ENCODE assay signal across 28 cellular contexts in the genomic region with DNA sequence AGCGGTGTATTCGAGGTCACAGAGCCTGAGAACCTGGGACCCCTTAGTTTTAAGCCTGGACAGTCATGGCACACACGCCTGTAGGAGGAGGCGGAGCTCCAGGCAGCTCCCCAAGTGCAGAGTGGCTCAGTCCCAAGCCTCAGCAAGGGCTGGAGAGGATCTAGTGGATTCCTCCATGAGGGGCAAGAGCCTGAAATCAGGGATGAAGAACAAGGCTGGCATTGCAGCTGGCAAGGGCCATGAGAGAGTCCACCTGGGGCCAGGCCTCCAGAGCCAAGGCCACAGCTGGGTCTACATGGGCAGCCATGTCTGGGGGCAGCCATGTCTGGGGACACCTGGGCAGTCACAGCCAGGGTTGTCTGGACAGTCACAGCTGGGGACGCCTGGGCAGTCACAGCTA. TPM values are rescaled to one million over a fixed set of nuclear protein-coding genes. Genes with fewer than 3 reads are reported as not detected.
DNase-seq lines count a peak whose midpoint lies in the region; ATAC-seq and TF ChIP-seq lines count a peak whose summit lies in the region.
"Had no signal": no experiment of that assay in that cellular context is flagged by ENCODE, and none has a peak within 500 bp of the region (broad histone marks: within the 10 kb centered on the region; RNA-seq: fewer than 3 reads in every experiment).

No MANE protein-coding gene starts in this region.

- TF ChIP-seq CTCF in osteoblast (IDR thresholded peaks at IDR 0.05; ENCODE audit: extremely low read depth, low read depth, low read length) (no peak), omental fat pad (IDR thresholded peaks at IDR 0.05) (no peak)

- H3K9me3 ChIP-seq in BLaER1 treated with 17β-estradiol and CSF1 and Interleukin-3, amounts not matched to agents 10 nM and 100 nM (replicated peaks in 1 of 11) = no peaks in the 10 kb centered on the region
- H3K9me3 ChIP-seq in mesodermal cell (ENCODE audit: control insufficient read depth, low read length) (no peaks in the 10 kb centered on the region), osteoblast (ENCODE audit: low read depth, low read length) (no peaks in the 10 kb centered on the region)
- H3K9me3 ChIP-seq: SJSA1 had no signal

- peak overlapping the region; percentile 82 to 98 (median 89) for H3K4me2 ChIP-seq in BLaER1 treated with 17β-estradiol and CSF1 and Interleukin-3, amounts not matched to agents 10 nM and 100 nM
- H3K4me2 ChIP-seq in osteoblast (ENCODE audit: insufficient read depth, low read length) = no peak overlapping the region
- H3K4me2 ChIP-seq: KMS-11, PC-9 had no signal

- no peaks in the 10 kb centered on the region; a peak in 1 of 22 replicates for H4K20me1 ChIP-seq in BLaER1 treated with 17β-estradiol and CSF1 and Interleukin-3, amounts not matched to agents 10 nM and 100 nM
- H4K20me1 ChIP-seq in osteoblast (ENCODE audit: insufficient read depth, low read length) = no peaks in the 10 kb centered on the region

- no peaks in the 10 kb centered on the region for H3K36me3 ChIP-seq in BLaER1 treated with 17β-estradiol and CSF1 and Interleukin-3, amounts not matched to agents 10 nM and 100 nM
- H3K36me3 ChIP-seq in mesodermal cell (ENCODE audit: control insufficient read depth, insufficient read depth, low read length) (peaks cover 59% of the 10 kb centered on the region), osteoblast (ENCODE audit: insufficient read depth, low read length) (no peaks in the 10 kb centered on the region)
- H3K36me3 ChIP-seq: SJSA1 had no signal

- peak; percentile 92 for DNase-seq in osteoblast (ENCODE audit: insufficient read length, low spot score, missing footprints)
- no peak for DNase-seq in middle frontal gyrus (ENCODE audit: extremely low spot score, low spot score)
- no peak for DNase-seq in omental fat pad (ENCODE audit: low spot score)
- no peak for DNase-seq in left colon
- DNase-seq: CD4-positive, alpha-beta memory T cell; COR-L47; DMS53; H7; HFFc6; MM.1S; NCI-H2029; NCI-H446 treated with DMSO at 0.1 percent for 48 hours; NCI-H526; PC-9 had no signal

- no peaks in the 10 kb centered on the region for H3K79me2 ChIP-seq in osteoblast (ENCODE audit: insufficient read depth, low read length)

- H3K9ac ChIP-seq in BLaER1 treated with 17β-estradiol and CSF1 and Interleukin-3, amounts not matched to agents 10 nM and 100 nM = peak overlapping the region in 9 of 11 experiments; percentile 70 to 88 (median 77); a peak in 16 of 22 replicates
- H3K9ac ChIP-seq: KMS-11 had no signal

- H3K27me3 ChIP-seq in BLaER1 treated with 17β-estradiol and CSF1 and Interleukin-3, amounts not matched to agents 10 nM and 100 nM = peaks cover 0 to 18% (median 0%) of the 10 kb centered on the region in 11 experiments; a peak in 3 of 22 replicates
- no peaks in the 10 kb centered on the region for H3K27me3 ChIP-seq in osteoblast (ENCODE audit: insufficient read depth, low read length)
- H3K27me3 ChIP-seq: SJSA1 had no signal

- H3K4me3 ChIP-seq in BLaER1 treated with 17β-estradiol and CSF1 and Interleukin-3, amounts not matched to agents 10 nM and 100 nM = no peak overlapping the region; a peak in 2 of 20 replicates
- no peak overlapping the region for H3K4me3 ChIP-seq in mesodermal cell (ENCODE audit: extremely low read depth, insufficient read depth, low read length, poor library complexity, severe bottlenecking)
- no peak overlapping the region for H3K4me3 ChIP-seq in osteoblast (ENCODE audit: insufficient read depth, low read length)
- H3K4me3 ChIP-seq: PC-9, SJSA1 had no signal

- H2AFZ ChIP-seq in osteoblast (ENCODE audit: low read length) = no peak overlapping the region
- H2AFZ ChIP-seq: PC-9 had no signal

- peaks cover 55 to 85% (median 68%) of the 10 kb centered on the region in 10 experiments for H3K4me1 ChIP-seq in BLaER1 treated with 17β-estradiol and CSF1 and Interleukin-3, amounts not matched to agents 10 nM and 100 nM
- H3K4me1 ChIP-seq in mesodermal cell (ENCODE audit: control insufficient read depth, insufficient read depth, low read length, poor library complexity, severe bottlenecking) = peaks cover 50% of the 10 kb centered on the region
- H3K4me1 ChIP-seq in osteoblast (ENCODE audit: insufficient read depth, low read length) = peaks cover 11% of the 10 kb centered on the region

- intact Hi-C loops in left colon (cut with DNase I, micrococcal nuclease) = no loop called here

- ATAC-seq in GM21619 (IDR thresholded peaks at IDR 0.05; ENCODE audit: unreplicated experiment) (no peak), omental fat pad (ENCODE audit: low FRiP score) (no peak), left colon (no peak)
- ATAC-seq: Right ventricle myocardium inferior had no signal

- WGBS in mesodermal cell (ENCODE audit: insufficient coverage in 2 of 2), 2 experiments = 92 to 96% methylated on average over 5 of the region's 5 CpGs

- H3K27ac ChIP-seq in BLaER1 treated with 17β-estradiol and CSF1 and Interleukin-3, amounts not matched to agents 10 nM and 100 nM = peak overlapping the region in 9 of 11 experiments; percentile 83 to 98 (median 89); a peak in 17 of 22 replicates
- H3K27ac ChIP-seq in cingulate gyrus (ENCODE audit: low read depth, low read length) (peak overlapping the region; percentile 63), mesodermal cell (ENCODE audit: low read depth, low read length, severe bottlenecking) (peak overlapping the region; percentile 96), osteoblast (ENCODE audit: low read depth, low read length) (no peak overlapping the region)
- H3K27ac ChIP-seq: HL-60, KMS-11, PC-9, SJSA1 had no signal

RNA-seq across cellular contexts. Expression of gene ADAMTSL2, which starts 21.9 kb away (rescaled TPM):
- polyA plus RNA-seq in mesodermal cell (2013, experiment 1 of 2) = 30.7 TPM
- polyA plus RNA-seq in mesodermal cell (2013, experiment 2 of 2) = 30.4 TPM
- total RNA-seq in osteoblast = under 0.01 and 0.29 TPM in 2 replicates
- 1 to 10 TPM in 3 of 4 donors, under 1 TPM in 1; 0.63 to 4.7 (median 1.4) TPM for total RNA-seq in omental fat pad
- 1 to 10 TPM; 1.2 to 1.3 TPM for total RNA-seq in left colon
- total RNA-seq: Daoy, G401, SJSA1 had no signal
- polyA plus RNA-seq: BJ, IgD-negative memory B cell had no signal

RNA-seq across cellular contexts. Expression of gene MYMK, which starts 31.6 kb away (rescaled TPM):
- not detected for polyA plus RNA-seq in mesodermal cell (2013, experiment 1 of 2)
- not detected for polyA plus RNA-seq in mesodermal cell (2013, experiment 2 of 2)
- total RNA-seq in osteoblast = not detected in 2 replicates
- not detected for total RNA-seq in omental fat pad
- total RNA-seq in left colon = not detected
- total RNA-seq: A172; CD4-positive, alpha-beta memory T cell; Daoy; H7; HFFc6; PC-9; Right ventricle myocardium inferior; RPMI7951; SJSA1 had no signal
- polyA plus RNA-seq: BJ; CD4-positive, alpha-beta memory T cell; IgD-negative memory B cell had no signal

RNA-seq across cellular contexts. Expression of gene FAM163B, which starts 52.8 kb away (rescaled TPM):
- polyA plus RNA-seq in mesodermal cell (2013, experiment 1 of 2) = 9.5 TPM
- polyA plus RNA-seq in mesodermal cell (2013, experiment 2 of 2) = 6.8 TPM
- total RNA-seq in osteoblast = not detected in 2 replicates
- not detected for total RNA-seq in omental fat pad
- 1 to 10 TPM in 1 of 2 donors, under 1 TPM in 1; 0.27 to 1.2 TPM for total RNA-seq in left colon
- total RNA-seq: A172; CD4-positive, alpha-beta memory T cell; Daoy; G401; HFFc6; PC-9; SJSA1 had no signal
- polyA plus RNA-seq: BJ; CD4-positive, alpha-beta memory T cell; IgD-negative memory B cell had no signal
